ENCODE assay signal across 15 cellular contexts in genomic region chr22:39265143-39265542, GRCh38. TPM values are rescaled to one million over a fixed set of nuclear protein-coding genes. Genes with fewer than 3 reads are reported as not detected.
DNase-seq lines count a peak whose midpoint lies in the region; ATAC-seq lines count a peak whose summit lies in the region.
"Had no signal": no experiment of that assay in that cellular context is flagged by ENCODE, and none has a peak within 500 bp of the region (broad histone marks: within the 10 kb centered on the region; RNA-seq: fewer than 3 reads in every experiment).

No MANE protein-coding gene starts in this region.

- H3K4me3 Mint-ChIP-seq in activated CD4-positive, alpha-beta T cell treated with anti-CD3 and anti-CD28 coated beads, Interleukin-2, amount 10 ng/mL, durations not matched to agents 24 days and 14 days: no peak overlapping the region
- peak overlapping the region; percentile 35 for H3K4me3 Mint-ChIP-seq in activated T-helper 17 cell treated with anti-CD3 and anti-CD28 coated beads, Interleukin-2, amount 50 U/mL, for 72 hours
- H3K4me3 Mint-ChIP-seq in stimulated activated memory B cell treated with anti-CD40 and anti-IgM and Interleukin-4, amounts not matched to agents 10 μg/mL and 1 μg/mL and 100 μg/mL, for 72 hours: no peak overlapping the region

- H3K27ac ChIP-seq in layer of hippocampus (ENCODE audit: low read depth, low read length): peak overlapping the region; percentile 6
- H3K27ac ChIP-seq: SJSA1 had no signal

- no peaks in the 10 kb centered on the region for H3K27me3 ChIP-seq in layer of hippocampus (ENCODE audit: control insufficient read depth, insufficient read depth, low read length)
- H3K27me3 ChIP-seq: BE2C, SJSA1 had no signal

- intact Hi-C loops in activated CD4-positive, alpha-beta T cell treated with anti-CD3 and anti-CD28 coated beads, Interleukin-2, amount 10 ng/mL, durations not matched to agents 24 days and 14 days (cut with micrococcal nuclease): no loop called here

- no peak for DNase-seq in activated CD4-positive, alpha-beta T cell treated with anti-CD3 and anti-CD28 coated beads, Interleukin-2, amount 10 ng/mL, durations not matched to agents 24 days and 14 days
- DNase-seq in activated CD4-positive, alpha-beta T cell treated with anti-CD3 and anti-CD28 coated beads for 1 hour: no peak
- DNase-seq: 8988T; BE2C; CD4-positive, alpha-beta memory T cell; NCI-H187 treated with DMSO at 0.1 percent for 48 hours; NCI-H526 treated with DMSO at 0.1 percent for 48 hours; NK-92 treated with Interleukin-12 subunit alpha and Interleukin-12 subunit beta, amount 100 ng/mL, for 24 hours had no signal

- no peaks in the 10 kb centered on the region for H3K36me3 Mint-ChIP-seq in activated CD4-positive, alpha-beta T cell treated with anti-CD3 and anti-CD28 coated beads, Interleukin-2, amount 10 ng/mL, durations not matched to agents 24 days and 14 days (ENCODE audit: low read depth)
- H3K36me3 Mint-ChIP-seq in activated T-helper 17 cell treated with anti-CD3 and anti-CD28 coated beads, Interleukin-2, amount 50 U/mL, for 72 hours (ENCODE audit: low read depth): no peaks in the 10 kb centered on the region
- peaks cover 30% of the 10 kb centered on the region for H3K36me3 Mint-ChIP-seq in stimulated activated memory B cell treated with anti-CD40 and anti-IgM and Interleukin-4, amounts not matched to agents 10 μg/mL and 1 μg/mL and 100 μg/mL, for 72 hours

- H3K4me1 Mint-ChIP-seq in activated CD4-positive, alpha-beta T cell treated with anti-CD3 and anti-CD28 coated beads, Interleukin-2, amount 10 ng/mL, durations not matched to agents 24 days and 14 days: peaks cover 21% of the 10 kb centered on the region
- H3K4me1 Mint-ChIP-seq in activated T-helper 17 cell treated with anti-CD3 and anti-CD28 coated beads, Interleukin-2, amount 50 U/mL, for 72 hours: peaks cover 12% of the 10 kb centered on the region
- peaks cover 63% of the 10 kb centered on the region for H3K4me1 Mint-ChIP-seq in stimulated activated memory B cell treated with anti-CD40 and anti-IgM and Interleukin-4, amounts not matched to agents 10 μg/mL and 1 μg/mL and 100 μg/mL, for 72 hours

- H3K9me3 Mint-ChIP-seq in activated CD4-positive, alpha-beta T cell treated with anti-CD3 and anti-CD28 coated beads, Interleukin-2, amount 10 ng/mL, durations not matched to agents 24 days and 14 days: peaks cover 5% of the 10 kb centered on the region
- H3K9me3 Mint-ChIP-seq in activated T-helper 17 cell treated with anti-CD3 and anti-CD28 coated beads, Interleukin-2, amount 50 U/mL, for 72 hours: no peaks in the 10 kb centered on the region
- peaks cover 18% of the 10 kb centered on the region for H3K9me3 Mint-ChIP-seq in stimulated activated memory B cell treated with anti-CD40 and anti-IgM and Interleukin-4, amounts not matched to agents 10 μg/mL and 1 μg/mL and 100 μg/mL, for 72 hours

- no peaks in the 10 kb centered on the region for H3K27me3 Mint-ChIP-seq in activated CD4-positive, alpha-beta T cell treated with anti-CD3 and anti-CD28 coated beads, Interleukin-2, amount 10 ng/mL, durations not matched to agents 24 days and 14 days
- H3K27me3 Mint-ChIP-seq in activated T-helper 17 cell treated with anti-CD3 and anti-CD28 coated beads, Interleukin-2, amount 50 U/mL, for 72 hours: peaks cover 3% of the 10 kb centered on the region
- peaks cover 17% of the 10 kb centered on the region for H3K27me3 Mint-ChIP-seq in stimulated activated memory B cell treated with anti-CD40 and anti-IgM and Interleukin-4, amounts not matched to agents 10 μg/mL and 1 μg/mL and 100 μg/mL, for 72 hours
- H3K27me3 Mint-ChIP-seq: CD4-positive, alpha-beta memory T cell had no signal

- ATAC-seq in activated T-helper 17 cell treated with anti-CD3 and anti-CD28 coated beads, Interleukin-2, amount 50 U/mL, for 72 hours (replicated peaks): no peak
- no peak for ATAC-seq in stimulated activated memory B cell treated with anti-CD40 and anti-IgM and Interleukin-4, amounts not matched to agents 10 μg/mL and 1 μg/mL and 100 μg/mL, for 72 hours
- ATAC-seq in HG03432 (IDR thresholded peaks at IDR 0.05; ENCODE audit: unreplicated experiment) (no peak), GM21447 (IDR thresholded peaks at IDR 0.05; ENCODE audit: unreplicated experiment) (no peak), GM21515 (IDR thresholded peaks at IDR 0.05; ENCODE audit: unreplicated experiment) (no peak)

- peak overlapping the region; percentile 88 for H3K27ac Mint-ChIP-seq in activated CD4-positive, alpha-beta T cell treated with anti-CD3 and anti-CD28 coated beads, Interleukin-2, amount 10 ng/mL, durations not matched to agents 24 days and 14 days
- H3K27ac Mint-ChIP-seq in activated T-helper 17 cell treated with anti-CD3 and anti-CD28 coated beads, Interleukin-2, amount 50 U/mL, for 72 hours: peak overlapping the region; percentile 92
- peak overlapping the region; percentile 81 for H3K27ac Mint-ChIP-seq in stimulated activated memory B cell treated with anti-CD40 and anti-IgM and Interleukin-4, amounts not matched to agents 10 μg/mL and 1 μg/mL and 100 μg/mL, for 72 hours
- H3K27ac Mint-ChIP-seq: CD4-positive, alpha-beta memory T cell had no signal

RNA-seq across cellular contexts. Expression of gene PDGFB, which starts 20.4 kb away (rescaled TPM):
- 2.2 and 2.3 TPM in 2 replicates for total RNA-seq in activated CD4-positive, alpha-beta T cell treated with anti-CD3 and anti-CD28 coated beads, Interleukin-2, amount 10 ng/mL, durations not matched to agents 24 days and 14 days
- total RNA-seq in activated T-helper 17 cell treated with anti-CD3 and anti-CD28 coated beads, Interleukin-2, amount 50 U/mL, for 72 hours: 10 to 100 TPM in 1 of 2 donors, 1 to 10 TPM in 1; 5.2 to 11.3 TPM

RNA-seq across cellular contexts. Expression of gene RPL3, which starts 54.3 kb away (rescaled TPM):
- total RNA-seq in activated CD4-positive, alpha-beta T cell treated with anti-CD3 and anti-CD28 coated beads, Interleukin-2, amount 10 ng/mL, durations not matched to agents 24 days and 14 days: 2,129 and 2,132 TPM in 2 replicates
- 1,000 to 10,000 TPM; 2,256 to 2,974 TPM for total RNA-seq in activated T-helper 17 cell treated with anti-CD3 and anti-CD28 coated beads, Interleukin-2, amount 50 U/mL, for 72 hours
